In genomic region chrX:110794601-110795000, GRCh38 we compare ENCODE assay signal across 1 cellular context.
TF ChIP-seq lines count a peak whose summit lies in the region.

No MANE protein-coding gene starts in this region.

TF ChIP-seq in H1, 55 proteins besides CTCF, POLR2A, EP300 and RAD21 (continued from another document):
- no peak for TF ChIP-seq MAFK (IDR thresholded peaks at IDR 0.05; ENCODE audit: low read depth, low read length)
- TF ChIP-seq JUN (IDR thresholded peaks at IDR 0.05; ENCODE audit: low read depth, low read length): no peak
- no peak for TF ChIP-seq CHD2 (IDR thresholded peaks at IDR 0.05; ENCODE audit: low read length)
- TF ChIP-seq BACH1 (IDR thresholded peaks at IDR 0.05; ENCODE audit: low read length): no peak
- no peak for TF ChIP-seq KDM1A (IDR thresholded peaks at IDR 0.05; ENCODE audit: borderline replicate concordance, low read length)
- TF ChIP-seq SP4 (IDR thresholded peaks at IDR 0.05; ENCODE audit: low read length): no peak
